Comparison of ENCODE assay signal across 11 cellular contexts in genomic region chr10:93542358-93542791, GRCh38. TPM values are rescaled to one million over a fixed set of nuclear protein-coding genes. Genes with fewer than 3 reads are reported as not detected.
DNase-seq lines count a peak whose midpoint lies in the region; ATAC-seq, FAIRE-seq and TF ChIP-seq lines count a peak whose summit lies in the region.
"Had no signal": no experiment of that assay in that cellular context is flagged by ENCODE, and none has a peak within 500 bp of the region (broad histone marks: within the 10 kb centered on the region; RNA-seq: fewer than 3 reads in every experiment).

No MANE protein-coding gene starts in this region.

- FAIRE-seq in H1 (lab: Jason Lieb, UNC), result no peak
- FAIRE-seq: keratinocyte had no signal

- no TSS peak for BruUV-seq in Caco-2 (replicated peaks; lab: Mats Ljungman, UMichigan)

- H2AFZ ChIP-seq in H1 (ENCODE audit: low read length), result peak overlapping the region; percentile 37; the same call in 1 of the 2 replicates

- CTCF ChIA-PET in Caco-2 (lab: Charles Lee), result interaction anchor here (1.6 kb wide), 1 partner anchor 138 kb away, joined by 6 read pairs; no protein-coding TSS in a partner anchor
- CTCF ChIA-PET in H1 (lab: Charles Lee; ENCODE audit: partially characterized antibody), result interaction anchor here (0.5 to 4.5 kb wide), 24 partner anchors 9 to 979 kb away, joined by 3 to 78 read pairs (median 4); partner anchors contain the start of gene FFAR4
- CTCF ChIA-PET in T-cell (lab: Charles Lee), result interaction anchor here in 1 of 2 donors (0.7 kb wide), 1 partner anchor 852 kb away, joined by 3 read pairs; the partner anchor contains the start of gene HHEX

- no peak overlapping the region for H2BK12ac ChIP-seq in H1 (ENCODE audit: low read depth, low read length)

- DNase-seq in Caco-2, result no peak
- DNase-seq in NCI-H2171 treated with DMSO at 0.1 percent for 48 hours (lab: John Stamatoyannopoulos, UW), result peak; percentile 73
- DNase-seq in H1 (ENCODE audit: low read depth in 1 of 2, low spot score in 2 of 2), result no peak
- DNase-seq in nephron progenitor cell, result no peak
- no peak for DNase-seq in NCI-H1436 treated with DMSO at 0.1 percent for 48 hours (lab: John Stamatoyannopoulos, UW)
- DNase-seq in KBM-7, result no peak
- DNase-seq in MV-4-11 (lab: John Stamatoyannopoulos, UW), result no peak
- no peak for DNase-seq in T-cell
- DNase-seq: activated CD8-positive, alpha-beta memory T cell treated with anti-CD3 and anti-CD28 coated beads for 24 hours had no signal

- no peak overlapping the region for H2AK5ac ChIP-seq in H1 (ENCODE audit: low read depth, low read length)

- no peak overlapping the region for H2BK15ac ChIP-seq in H1 (ENCODE audit: low read length)

- H4K20me1 ChIP-seq in H1 (replicated peaks in 1 of 2; ENCODE audit: control insufficient read depth in 1 of 2, insufficient read depth in 2 of 2, low read length in 2 of 2), result no peaks in the 10 kb centered on the region

- no peak overlapping the region for H3K4ac ChIP-seq in H1 (replicated peaks; ENCODE audit: insufficient read length, low read depth, low read length)

- H3K4me3 ChIP-seq in Caco-2 (ENCODE audit: low read depth, low read length), result no peak overlapping the region
- H3K4me3 ChIP-seq in H1 (ENCODE audit: extremely low read depth in 1 of 4, insufficient read depth in 2 of 4, low read depth in 3 of 4, low read length in 4 of 4), result no peak overlapping the region; a peak in 1 of 8 replicates

- no peak for TF ChIP-seq EP300 in H1 (IDR thresholded peaks at IDR 0.05; ENCODE audit: borderline replicate concordance in 1 of 2, low read depth in 2 of 2, low read length in 2 of 2)

- no peaks in the 10 kb centered on the region for H3K79me2 ChIP-seq in H1 (ENCODE audit: control insufficient read depth in 1 of 2, insufficient read depth in 2 of 2, low read length in 2 of 2)

- no peaks in the 10 kb centered on the region for H3K27me3 ChIP-seq in Caco-2 (replicated peaks; ENCODE audit: control insufficient read depth, insufficient read depth, low read length)
- peaks cover 0 to 3% (median 0%) of the 10 kb centered on the region in 4 experiments; a peak in 1 of 7 replicates for H3K27me3 ChIP-seq in H1 (replicated peaks in 1 of 4; ENCODE audit: control insufficient read depth in 3 of 4, extremely low read depth in 1 of 4, insufficient read depth in 3 of 4, low read length in 3 of 4)

- H3K4me1 Mint-ChIP-seq in Caco-2 (ENCODE audit: low read depth, unreplicated experiment) (peaks cover 20% of the 10 kb centered on the region), nephron progenitor cell (peaks cover 13% of the 10 kb centered on the region), T-cell (peaks cover 0 to 2% (median 0%) of the 10 kb centered on the region in 3 donors)

- H3K23me2 ChIP-seq in H1 (ENCODE audit: low read depth, low read length), result no peaks in the 10 kb centered on the region; the same call in 1 of the 2 replicates

- TF ChIP-seq CTCF in Caco-2 (IDR thresholded peaks at IDR 0.05; ENCODE audit: insufficient read depth in 1 of 2, low read depth in 1 of 2, low read length in 1 of 2, severe bottlenecking in 1 of 2, unreplicated experiment in 1 of 2) (no peak), H1 (IDR thresholded peaks at IDR 0.05; ENCODE audit: control extremely low read depth in 1 of 3, insufficient read depth in 1 of 3, low read depth in 1 of 3, low read length in 3 of 3) (no peak), nephron progenitor cell (IDR thresholded peaks at IDR 0.05) (peak; percentile 29)

- H3K9ac ChIP-seq in H1 (replicated peaks in 1 of 4; ENCODE audit: extremely low read depth in 1 of 4, low read depth in 3 of 4, low read length in 3 of 4), result no peak overlapping the region

- H3K4me2 ChIP-seq in H1 (ENCODE audit: insufficient read depth in 1 of 2, low read depth in 2 of 2, low read length in 2 of 2), result peak overlapping the region in 1 of 2 experiments; percentile 3; a peak in 1 of 4 replicates

- H3K9me3 Mint-ChIP-seq in Caco-2 (ENCODE audit: unreplicated experiment), result no peaks in the 10 kb centered on the region
- peaks cover 1% of the 10 kb centered on the region for H3K9me3 Mint-ChIP-seq in nephron progenitor cell
- H3K9me3 Mint-ChIP-seq in T-cell, result no peaks in the 10 kb centered on the region

- H2BK120ac ChIP-seq in H1 (replicated peaks; ENCODE audit: low read depth, low read length), result no peak overlapping the region

- H3K4me1 ChIP-seq in Caco-2 (peaks cover 12% of the 10 kb centered on the region), H1 (replicated peaks in 1 of 4; ENCODE audit: control insufficient read depth in 3 of 4, insufficient read depth in 4 of 4, low read length in 3 of 4) (no peaks in the 10 kb centered on the region)

- TF ChIP-seq POLR2A in H1 (IDR thresholded peaks at IDR 0.05; ENCODE audit: control extremely low read depth in 1 of 2, low read depth in 2 of 2, low read length in 2 of 2), result no peak

- no peak overlapping the region for H3K27ac ChIP-seq in H1 (ENCODE audit: low read depth, low read length)
- H3K27ac ChIP-seq: HL-60 had no signal

- no peak for ATAC-seq in T-cell (replicated peaks in 1 of 4)

- no peak overlapping the region for H3K4me3 Mint-ChIP-seq in Caco-2 (ENCODE audit: unreplicated experiment)
- peak overlapping the region; percentile 64 for H3K4me3 Mint-ChIP-seq in nephron progenitor cell
- H3K4me3 Mint-ChIP-seq in T-cell, result no peak overlapping the region

- H2BK5ac ChIP-seq in H1 (ENCODE audit: low read depth, low read length), result no peak overlapping the region

- H3K23ac ChIP-seq in H1 (ENCODE audit: insufficient read length), result no peak overlapping the region

- H3K79me1 ChIP-seq in H1 (ENCODE audit: low read depth, low read length), result no peaks in the 10 kb centered on the region

- H4K8ac ChIP-seq in H1 (ENCODE audit: extremely low read depth, insufficient read depth, low read length), result no peak overlapping the region

- no peak overlapping the region for H3K14ac ChIP-seq in H1 (ENCODE audit: insufficient read length)

- POLR2A ChIA-PET in Caco-2 (lab: Charles Lee) (no interaction called here), H1 (lab: Charles Lee; ENCODE audit: partially characterized antibody) (interaction anchor here (1.1 kb wide), 1 partner anchor 24 kb away, joined by 3 read pairs; the partner anchor contains the start of gene FFAR4), T-cell (lab: Charles Lee) (no interaction called here)

- no peak overlapping the region for H3K18ac ChIP-seq in H1 (ENCODE audit: extremely low read depth, low read length)

- TF ChIP-seq RAD21 in H1 (IDR thresholded peaks at IDR 0.05 in 1 of 2, conservative IDR thresholded peaks at IDR 0.05 in 1 of 2; ENCODE audit: low read depth in 2 of 2, low read length in 2 of 2), result no peak

- H3K36me3 Mint-ChIP-seq in Caco-2 (ENCODE audit: insufficient read depth, unreplicated experiment), result peaks cover 5% of the 10 kb centered on the region
- H3K36me3 Mint-ChIP-seq in nephron progenitor cell (ENCODE audit: low read depth), result no peaks in the 10 kb centered on the region
- H3K36me3 Mint-ChIP-seq in T-cell, result no peaks in the 10 kb centered on the region

- in situ Hi-C loops in KBM-7 (cut with MboI; ENCODE audit: low pct_unique_long_range_greater_than_20kb, low sequenced_read_pairs), result no loop called here

- H3K27me3 Mint-ChIP-seq in Caco-2 (ENCODE audit: insufficient read depth, unreplicated experiment) (no peaks in the 10 kb centered on the region), nephron progenitor cell (ENCODE audit: low read depth, poor library complexity) (peaks cover 35% of the 10 kb centered on the region), T-cell (peaks cover 8 to 10% of the 10 kb centered on the region in 2 donors)

- no peak overlapping the region for H4K91ac ChIP-seq in H1 (replicated peaks; ENCODE audit: insufficient read length, low read length)

- no peak overlapping the region for H3K56ac ChIP-seq in H1 (replicated peaks; ENCODE audit: insufficient read length, low read depth, low read length)

- 60% methylated on average over 10 of the region's 10 CpGs; no CpG with 5 or more reads in 1 of the 2 experiments for WGBS in H1 (ENCODE audit: extremely low coverage in 1 of 2, insufficient coverage in 1 of 2, insufficient read length in 1 of 2, insufficient replicate concordance in 2 of 2, low coverage in 1 of 2, low lambda C conversion rate in 2 of 2, missing lambda C conversion rate in 1 of 2), 2 experiments

- no peaks in the 10 kb centered on the region for H3K9me3 ChIP-seq in Caco-2
- H3K9me3 ChIP-seq in H1 (ENCODE audit: insufficient read depth in 2 of 2, low read depth in 1 of 2, low read length in 1 of 2), result no peaks in the 10 kb centered on the region

- H2BK20ac ChIP-seq in H1 (ENCODE audit: low read length), result no peak overlapping the region

- H4K5ac ChIP-seq in H1 (ENCODE audit: insufficient read length, low read depth, low read length), result no peak overlapping the region

- intact Hi-C loops in Caco-2 (cut with micrococcal nuclease; ENCODE audit: unreplicated experiment), result loop anchor here (1.0 kb wide), 1 partner anchor 138 kb away; no protein-coding TSS in a partner anchor

- no peaks in the 10 kb centered on the region for H3K36me3 ChIP-seq in Caco-2 (ENCODE audit: control insufficient read depth, insufficient read depth, low read length)
- H3K36me3 ChIP-seq in H1 (ENCODE audit: control insufficient read depth in 2 of 4, insufficient read depth in 4 of 4, low read length in 3 of 4), result no peaks in the 10 kb centered on the region

- H3K27ac Mint-ChIP-seq in Caco-2 (ENCODE audit: unreplicated experiment) (peak overlapping the region; percentile 10), nephron progenitor cell (no peak overlapping the region), T-cell (no peak overlapping the region)

RNA-seq across cellular contexts. Expression of gene FFAR4, which starts 24.1 kb away (rescaled TPM):
- total RNA-seq in Caco-2 (2022), result 2.5 and 2.7 TPM in 2 replicates
- total RNA-seq in H1 (2021; fragmentation: NEBNext Ultra II Directional; extraction: Animal tissue kit (Norgen Biotek cat#: 25700)), result not detected in 2 replicates
- polyA plus RNA-seq in H1 (2011; rRNA removed), result 0.05 TPM in 1 of 2 replicates, not detected in the other
- polyA plus RNA-seq in H1 (2011; cell fraction: cytosol; rRNA removed), result not detected
- polyA plus RNA-seq in H1 (2011; cell fraction: nucleus; rRNA removed), result not detected
- not detected in 4 replicates for polyA plus RNA-seq in H1 (2012, experiment 1 of 2)
- 0.04 TPM for polyA plus RNA-seq in H1 (2012, experiment 2 of 2)
- polyA plus RNA-seq in H1 (2013, experiment 1 of 2), result not detected
- 0.02 TPM for polyA plus RNA-seq in H1 (2013, experiment 2 of 2)
- not detected in 2 replicates for polyA minus RNA-seq in H1 (2011; rRNA and poly(A)+ RNA removed)
- polyA minus RNA-seq in H1 (2011; cell fraction: cytosol; rRNA and poly(A)+ RNA removed), result not detected
- not detected for polyA minus RNA-seq in H1 (2011; cell fraction: nucleus; rRNA and poly(A)+ RNA removed)
- not detected for total RNA-seq in T-cell
- polyA plus RNA-seq: keratinocyte had no signal

RNA-seq across cellular contexts. Expression of gene CEP55, which starts 46.0 kb away (rescaled TPM):
- total RNA-seq in Caco-2 (2022) (64.5 and 65.3 TPM in 2 replicates), T-cell (under 1 TPM; 0.35 to 0.95 (median 0.49) TPM)
- 18.9 and 19.6 TPM in 2 replicates for total RNA-seq in H1 (2021; fragmentation: NEBNext Ultra II Directional; extraction: Animal tissue kit (Norgen Biotek cat#: 25700))
- 3.5 and 7.0 TPM in 2 replicates for polyA plus RNA-seq in H1 (2011; rRNA removed)
- 9.1 TPM for polyA plus RNA-seq in H1 (2011; cell fraction: cytosol; rRNA removed)
- polyA plus RNA-seq in H1 (2011; cell fraction: nucleus; rRNA removed), result 3.5 TPM
- 8.7 to 16.4 TPM (median 10.0 TPM) in 4 replicates for polyA plus RNA-seq in H1 (2012, experiment 1 of 2)
- 1.7 TPM for polyA plus RNA-seq in H1 (2012, experiment 2 of 2)
- polyA plus RNA-seq in H1 (2013, experiment 1 of 2), result 17.5 TPM
- 16.7 TPM for polyA plus RNA-seq in H1 (2013, experiment 2 of 2)
- 6.8 and 7.5 TPM in 2 replicates for polyA minus RNA-seq in H1 (2011; rRNA and poly(A)+ RNA removed)
- 7.0 TPM for polyA minus RNA-seq in H1 (2011; cell fraction: cytosol; rRNA and poly(A)+ RNA removed)
- polyA minus RNA-seq in H1 (2011; cell fraction: nucleus; rRNA and poly(A)+ RNA removed), result 14.3 TPM

RNA-seq across cellular contexts. Expression of gene RBP4, which starts 58.7 kb away (rescaled TPM):
- 255 and 258 TPM in 2 replicates for total RNA-seq in Caco-2 (2022)
- total RNA-seq in H1 (2021; fragmentation: NEBNext Ultra II Directional; extraction: Animal tissue kit (Norgen Biotek cat#: 25700)), result 0.31 and 0.97 TPM in 2 replicates
- polyA plus RNA-seq in H1 (2011; rRNA removed), result 0.42 and 0.55 TPM in 2 replicates
- 0.54 TPM for polyA plus RNA-seq in H1 (2011; cell fraction: cytosol; rRNA removed)
- polyA plus RNA-seq in H1 (2011; cell fraction: nucleus; rRNA removed), result 0.48 TPM
- 0.24 to 0.70 TPM (median 0.36 TPM) in 4 replicates for polyA plus RNA-seq in H1 (2012, experiment 1 of 2)
- 0.72 TPM for polyA plus RNA-seq in H1 (2012, experiment 2 of 2)
- 0.57 TPM for polyA plus RNA-seq in H1 (2013, experiment 1 of 2)
- 0.77 TPM for polyA plus RNA-seq in H1 (2013, experiment 2 of 2)
- polyA minus RNA-seq in H1 (2011; rRNA and poly(A)+ RNA removed), result 0.22 and 0.66 TPM in 2 replicates
- not detected for polyA minus RNA-seq in H1 (2011; cell fraction: cytosol; rRNA and poly(A)+ RNA removed)
- not detected for polyA minus RNA-seq in H1 (2011; cell fraction: nucleus; rRNA and poly(A)+ RNA removed)
- 1 to 10 TPM in 3 of 5 donors, not detected in 2; 1.3 to 3.8 (median 2.5) TPM for total RNA-seq in T-cell
- polyA plus RNA-seq: keratinocyte had no signal

Comparison
In these comparisons a context has a peak if more than half of its experiments do, and no peak if none do; other contexts are left out.
1. RNA of gene CEP55, which starts 46.0 kb away (total RNA-seq): 64.5 to 65.3 TPM in Caco-2 and 18.9 to 19.6 TPM in H1; 0.35 to 0.95 TPM in T-cell; every median in the first group is over 10 times any median in the second.
2. RNA of gene RBP4, which starts 58.7 kb away (total RNA-seq): 255 to 258 TPM in Caco-2; 1.3 to 3.8 TPM in T-cell and 0.31 to 0.97 TPM in H1; every median in the first group is over 10 times any median in the second.